ENCODE assay signal across 28 cellular contexts in the genomic region with DNA sequence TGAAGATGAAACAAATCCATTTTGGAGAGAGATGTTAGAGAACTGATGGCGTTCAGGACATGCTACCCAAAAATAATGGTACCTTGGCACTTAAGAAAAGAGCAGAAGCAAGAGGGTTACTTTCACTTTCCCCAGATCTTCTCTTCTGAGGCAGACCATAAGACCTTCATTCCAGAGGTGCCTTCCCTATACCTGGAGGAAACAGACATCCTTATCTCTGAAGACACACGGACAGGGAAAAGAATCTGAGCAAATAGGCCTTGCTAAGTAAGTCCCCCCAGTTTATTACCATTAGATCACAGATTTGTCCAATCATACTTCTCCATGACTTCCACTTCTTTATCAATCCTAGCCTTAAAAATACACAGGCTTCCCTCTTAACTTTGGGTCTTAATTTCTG. TPM values are rescaled to one million over a fixed set of nuclear protein-coding genes. Genes with fewer than 3 reads are reported as not detected.
DNase-seq lines count a peak whose midpoint lies in the region; ATAC-seq, FAIRE-seq and TF ChIP-seq lines count a peak whose summit lies in the region.
"Had no signal": no experiment of that assay in that cellular context is flagged by ENCODE, and none has a peak within 500 bp of the region (broad histone marks: within the 10 kb centered on the region; RNA-seq: fewer than 3 reads in every experiment).

No MANE protein-coding gene starts in this region.

- intact Hi-C loops in PC-3 (cut with micrococcal nuclease): loop anchor here (5.0 kb wide), 3 partner anchors 48 to 73 kb away; no protein-coding TSS in a partner anchor
- intact Hi-C loops in endothelial cell of umbilical vein (cut with micrococcal nuclease): no loop called here

- TF ChIP-seq CTCF in HFFc6 (IDR thresholded peaks at IDR 0.05) (no peak), PC-3 (conservative IDR thresholded peaks at IDR 0.05; ENCODE audit: low read depth, low read length) (no peak), endothelial cell of umbilical vein (IDR thresholded peaks at IDR 0.05; ENCODE audit: extremely low read depth in 1 of 2, insufficient read depth in 1 of 2, low read depth in 1 of 2, low read length in 2 of 2) (no peak), osteocyte (IDR thresholded peaks at IDR 0.05) (no peak), tibial nerve (IDR thresholded peaks at IDR 0.05) (no peak), D721Med (IDR thresholded peaks at IDR 0.05; ENCODE audit: insufficient read depth, missing control alignments) (no peak)

- dilution Hi-C loops in endothelial cell of umbilical vein (cut with MboI; ENCODE audit: extremely low pct_ligation_motif_present, low sequenced_read_pairs): no loop called here

- H3K27me3 ChIP-seq in PC-3 (ENCODE audit: low read length) (no peaks in the 10 kb centered on the region), endothelial cell of umbilical vein (ENCODE audit: control insufficient read depth in 2 of 2, insufficient read depth in 2 of 2, low read length in 2 of 2) (no peaks in the 10 kb centered on the region), tibial nerve (no peaks in the 10 kb centered on the region)

- H3K9me3 ChIP-seq in PC-3 (ENCODE audit: low read length): no peaks in the 10 kb centered on the region
- no peaks in the 10 kb centered on the region for H3K9me3 ChIP-seq in endothelial cell of umbilical vein (replicated peaks; ENCODE audit: control insufficient read depth, insufficient read depth, low read length)
- no peaks in the 10 kb centered on the region for H3K9me3 ChIP-seq in tibial nerve
- H3K9me3 ChIP-seq: heart right ventricle, upper lobe of left lung had no signal

- no peak overlapping the region for H3K9ac ChIP-seq in PC-3 (ENCODE audit: low read length)
- no peak overlapping the region for H3K9ac ChIP-seq in endothelial cell of umbilical vein (replicated peaks; ENCODE audit: extremely low read depth, insufficient read depth, low read length)

- no peak for DNase-seq in HFFc6
- no peak for DNase-seq in PC-3
- DNase-seq in endothelial cell of umbilical vein (ENCODE audit: low read depth, low spot score): peak; percentile 10
- no peak for DNase-seq in osteocyte (ENCODE audit: extremely low spot score, unreplicated experiment)
- DNase-seq in tibial nerve (ENCODE audit: low spot score in 2 of 2): no peak
- DNase-seq in NCI-H524 treated with DMSO at 0.1 percent for 48 hours (lab: John Stamatoyannopoulos, UW): no peak
- DNase-seq in D721Med (ENCODE audit: insufficient read length, low spot score): no peak
- DNase-seq: activated CD4-positive, CD25-positive, alpha-beta regulatory T cell; activated gamma-delta T cell treated with Interleukin-2 at 50 U/mL for 16 hours; activated naive CD8-positive, alpha-beta T cell treated with anti-CD3 and anti-CD28 coated beads, Interleukin-2, amount 10 ng/mL, durations not matched to agents 7 days and 5 days; activated T-cell treated with anti-CD3 and anti-CD28 coated beads, Interleukin-2, amount 50 U/mL, for 48 hours; DMS79 treated with DMSO at 0.1 percent for 48 hours; effector memory CD8-positive, alpha-beta T cell; GDM1; heart right ventricle; kidney glomerular epithelial cell; MM.1S; naive thymus-derived CD4-positive, alpha-beta T cell; NCI-H1105 treated with DMSO at 0.1 percent for 48 hours; NCI-H1930; nucleus accumbens; stimulated activated CD4-positive, alpha-beta T cell treated with anti-CD3 and anti-CD28 coated beads, Interleukin-15, amount 100 ng/mL, for 24 hours; upper lobe of left lung had no signal

- no peaks in the 10 kb centered on the region for H3F3A ChIP-seq in PC-3 (ENCODE audit: low read length, unreplicated experiment)

- H3K27ac Mint-ChIP-seq in HFFc6 (peak overlapping the region; percentile 42), osteocyte (ENCODE audit: unreplicated experiment) (no peak overlapping the region)
- H3K27ac Mint-ChIP-seq: activated naive CD8-positive, alpha-beta T cell treated with anti-CD3 and anti-CD28 coated beads, Interleukin-2, amount 10 ng/mL, durations not matched to agents 7 days and 5 days; effector memory CD8-positive, alpha-beta T cell; naive thymus-derived CD4-positive, alpha-beta T cell; stimulated activated memory B cell treated with anti-CD40 and anti-IgM and Interleukin-4, amounts not matched to agents 10 μg/mL and 1 μg/mL and 100 μg/mL, for 72 hours had no signal

- H3K4me3 ChIP-seq in PC-3 (ENCODE audit: low read length) (no peak overlapping the region), endothelial cell of umbilical vein (replicated peaks in 1 of 3; ENCODE audit: insufficient read depth in 1 of 3, low read depth in 1 of 3, low read length in 3 of 3) (no peak overlapping the region), tibial nerve (no peak overlapping the region)
- H3K4me3 ChIP-seq: heart right ventricle, upper lobe of left lung had no signal

- H3K27me3 Mint-ChIP-seq in HFFc6 (ENCODE audit: insufficient read depth) (peaks cover 3% of the 10 kb centered on the region), osteocyte (ENCODE audit: unreplicated experiment) (no peaks in the 10 kb centered on the region)

- H3K9me1 ChIP-seq in endothelial cell of umbilical vein (replicated peaks; ENCODE audit: control insufficient read depth, extremely low read depth, insufficient read depth, low read length): no peaks in the 10 kb centered on the region

- WGBS in tibial nerve, 2 donors: 95 to 96% methylated on average over 2 of the region's 2 CpGs

- H3K4me2 ChIP-seq in PC-3 (ENCODE audit: low read length) (peak overlapping the region; percentile 46; the same call in 1 of the 2 replicates), endothelial cell of umbilical vein (ENCODE audit: insufficient read depth, low read length) (no peak overlapping the region)

- H3K36me3 Mint-ChIP-seq in HFFc6 (ENCODE audit: low read depth) (peaks cover 26% of the 10 kb centered on the region), osteocyte (ENCODE audit: unreplicated experiment) (no peaks in the 10 kb centered on the region)
- H3K36me3 Mint-ChIP-seq: stimulated activated memory B cell treated with anti-CD40 and anti-IgM and Interleukin-4, amounts not matched to agents 10 μg/mL and 1 μg/mL and 100 μg/mL, for 72 hours had no signal

- no peak for TF ChIP-seq EP300 in tibial nerve (IDR thresholded peaks at IDR 0.05)

- peaks cover 13% of the 10 kb centered on the region for H3K4me1 ChIP-seq in PC-3 (ENCODE audit: insufficient read depth, low read length)
- peaks cover 8% of the 10 kb centered on the region for H3K4me1 ChIP-seq in endothelial cell of umbilical vein (ENCODE audit: control insufficient read depth, extremely low read depth, insufficient read depth, low read length)
- H3K4me1 ChIP-seq in tibial nerve: peaks cover 0 to 32% (median 10%) of the 10 kb centered on the region in 4 donors

- BruUV-seq in PC-3 (replicated peaks; lab: Mats Ljungman, UMichigan): no TSS peak
- no TSS peak for BruUV-seq in endothelial cell of umbilical vein (replicated peaks; lab: Mats Ljungman, UMichigan)

- peak overlapping the region; percentile 53; the same call in 1 of the 2 replicates for H2AFZ ChIP-seq in PC-3 (ENCODE audit: low read length)
- peak overlapping the region; percentile 49 for H2AFZ ChIP-seq in endothelial cell of umbilical vein (ENCODE audit: low read depth, low read length)

- no peaks in the 10 kb centered on the region for H4K20me1 ChIP-seq in PC-3 (ENCODE audit: low read length)
- no peaks in the 10 kb centered on the region for H4K20me1 ChIP-seq in endothelial cell of umbilical vein (replicated peaks; ENCODE audit: control insufficient read depth, extremely low read depth, insufficient read depth, low read length)

- H3K79me2 ChIP-seq in PC-3 (ENCODE audit: low read length): peaks cover 26% of the 10 kb centered on the region
- no peaks in the 10 kb centered on the region for H3K79me2 ChIP-seq in endothelial cell of umbilical vein (ENCODE audit: control insufficient read depth, insufficient read depth, low read length)

- H3K9me2 ChIP-seq in PC-3 (replicated peaks; ENCODE audit: low read length): no peaks in the 10 kb centered on the region

- TF ChIP-seq POLR2A in endothelial cell of umbilical vein (IDR thresholded peaks at IDR 0.05; ENCODE audit: low read depth, low read length) (no peak), tibial nerve (IDR thresholded peaks at IDR 0.05) (no peak)

- peak overlapping the region; percentile 70 for H3K4me3 Mint-ChIP-seq in HFFc6
- peak overlapping the region; percentile 18 for H3K4me3 Mint-ChIP-seq in osteocyte (ENCODE audit: unreplicated experiment)
- H3K4me3 Mint-ChIP-seq: activated naive CD8-positive, alpha-beta T cell treated with anti-CD3 and anti-CD28 coated beads, Interleukin-2, amount 10 ng/mL, durations not matched to agents 7 days and 5 days; effector memory CD8-positive, alpha-beta T cell; stimulated activated memory B cell treated with anti-CD40 and anti-IgM and Interleukin-4, amounts not matched to agents 10 μg/mL and 1 μg/mL and 100 μg/mL, for 72 hours had no signal

- CTCF ChIA-PET in PC-3 (lab: Charles Lee) (no interaction called here), endothelial cell of umbilical vein (lab: Charles Lee) (interaction anchor here (1.0 to 1.4 kb wide), 3 partner anchors 61 to 90 kb away, joined by 3 to 5 read pairs (median 4); no protein-coding TSS in a partner anchor)

- FAIRE-seq in endothelial cell of umbilical vein (lab: Jason Lieb, UNC) (no peak), D721Med (lab: Jason Lieb, UNC) (no peak)
- FAIRE-seq: astrocyte, frontal cortex had no signal

- no peak for ATAC-seq in PC-3
- ATAC-seq: effector memory CD8-positive, alpha-beta T cell; esophagus mucosa; heart right ventricle; naive thymus-derived CD4-positive, alpha-beta T cell; stimulated activated memory B cell treated with anti-CD40 and anti-IgM and Interleukin-4, amounts not matched to agents 10 μg/mL and 1 μg/mL and 100 μg/mL, for 72 hours had no signal

- H3K4me1 Mint-ChIP-seq in HFFc6 (ENCODE audit: low read depth) (peaks cover 46% of the 10 kb centered on the region), osteocyte (ENCODE audit: unreplicated experiment) (peaks cover 20% of the 10 kb centered on the region)

- H3K27ac ChIP-seq in PC-3 (ENCODE audit: low read length) (no peak overlapping the region), endothelial cell of umbilical vein (ENCODE audit: insufficient read depth, low read depth, low read length) (no peak overlapping the region), tibial nerve (peak overlapping the region in 1 of 4 donors; percentile 3)
- H3K27ac ChIP-seq: C4-2B, heart right ventricle, upper lobe of left lung had no signal

- POLR2A ChIA-PET in PC-3 (lab: Charles Lee; ENCODE audit: unreplicated experiment): no interaction called here
- POLR2A ChIA-PET in endothelial cell of umbilical vein (lab: Charles Lee): interaction anchor here (0.6 kb wide), 1 partner anchor 41 kb away, joined by 3 read pairs; no protein-coding TSS in a partner anchor

- H3K36me3 ChIP-seq in PC-3 (ENCODE audit: low read depth, low read length) (no peaks in the 10 kb centered on the region), endothelial cell of umbilical vein (ENCODE audit: control insufficient read depth in 2 of 2, extremely low read depth in 1 of 2, insufficient read depth in 2 of 2, low read length in 2 of 2) (no peaks in the 10 kb centered on the region), tibial nerve (no peaks in the 10 kb centered on the region)
- H3K36me3 ChIP-seq: heart right ventricle, upper lobe of left lung had no signal

- H3K9me3 Mint-ChIP-seq in HFFc6 (no peaks in the 10 kb centered on the region), osteocyte (ENCODE audit: unreplicated experiment) (peaks cover 3% of the 10 kb centered on the region)
- H3K9me3 Mint-ChIP-seq: activated naive CD8-positive, alpha-beta T cell treated with anti-CD3 and anti-CD28 coated beads, Interleukin-2, amount 10 ng/mL, durations not matched to agents 7 days and 5 days; effector memory CD8-positive, alpha-beta T cell had no signal

RNA-seq across cellular contexts. Expression of a gene that starts 2.0 kb away (rescaled TPM):
- 100 to 1,000 TPM; 370 to 442 (median 389) TPM for total RNA-seq in HFFc6 (2021; fragmentation: NEBNext Ultra II Directional; extraction: Animal tissue kit (Norgen Biotek cat#: 25700))
- 4.0 and 4.1 TPM in 2 replicates for total RNA-seq in PC-3 (2014; rRNA removed)
- total RNA-seq in endothelial cell of umbilical vein: 16.3 and 23.9 TPM in 2 replicates
- polyA plus RNA-seq in endothelial cell of umbilical vein: 3.7 and 4.6 TPM in 2 replicates
- 5.0 and 5.3 TPM in 2 replicates for polyA plus RNA-seq in endothelial cell of umbilical vein (2011; cell fraction: cytosol; rRNA removed)
- 5.2 and 8.0 TPM in 2 replicates for polyA plus RNA-seq in endothelial cell of umbilical vein (2011; cell fraction: nucleus; rRNA removed)
- polyA plus RNA-seq in endothelial cell of umbilical vein (2012): 7.3 and 8.8 TPM in 2 replicates
- 11.8 and 17.0 TPM in 2 replicates for polyA minus RNA-seq in endothelial cell of umbilical vein
- 8.9 TPM for polyA minus RNA-seq in endothelial cell of umbilical vein (2011; cell fraction: cytosol; rRNA and poly(A)+ RNA removed)
- 13.7 and 17.8 TPM in 2 replicates for polyA minus RNA-seq in endothelial cell of umbilical vein (2011; cell fraction: nucleus; rRNA and poly(A)+ RNA removed)
- 29.2 and 33.4 TPM in 2 replicates for total RNA-seq in osteocyte
- 10 to 100 TPM; 19.0 to 32.8 (median 24.6) TPM for total RNA-seq in tibial nerve
- total RNA-seq: activated naive CD8-positive, alpha-beta T cell treated with anti-CD3 and anti-CD28 coated beads, Interleukin-2, amount 10 ng/mL, durations not matched to agents 7 days and 5 days had no signal
- polyA plus RNA-seq: naive thymus-derived CD4-positive, alpha-beta T cell had no signal

Comparison
In these comparisons a context has a peak if more than half of its experiments do, and no peak if none do; other contexts are left out.
1. RNA of a gene that starts 2.0 kb away (total RNA-seq): 370 to 442 TPM in HFFc6; 29.2 to 33.4 TPM in osteocyte, 19.0 to 32.8 TPM in tibial nerve, 16.3 to 23.9 TPM in endothelial cell of umbilical vein and 4.0 to 4.1 TPM in PC-3; every median in the first group is over 10 times any median in the second.